Comparison of ENCODE assay signal across 1 cellular context in genomic region chr19:55476100-55476775, GRCh38.
TF ChIP-seq lines count a peak whose summit lies in the region.

TSS of gene ZNF628 (plus strand) at chr19:55476617. CDS start at chr19:55479911, 3,294 bp downstream.

TF ChIP-seq in K562, 482 proteins besides CTCF, POLR2A, EP300 and RAD21 (continued from another document and continues in another):
- no peak for TF ChIP-seq CTCFL (IDR thresholded peaks at IDR 0.05; ENCODE audit: borderline replicate concordance, insufficient read depth, low read depth, low read length, poor library complexity, severe bottlenecking)
- peak; percentile 37; the same call in 1 of the 2 replicates for TF ChIP-seq JUND (IDR thresholded peaks at IDR 0.05; ENCODE audit: borderline replicate concordance, low read depth, low read length)
- TF ChIP-seq JUND (tag; IDR thresholded peaks at IDR 0.05; ENCODE audit: borderline replicate concordance, low read depth, low read length) = no peak; the same call in 2 of the 3 replicates
- peak; percentile 87 for TF ChIP-seq POLR2G (IDR thresholded peaks at IDR 0.05; ENCODE audit: low read depth, low read length)
- no peak for TF ChIP-seq ZC3H4 (CRISPR knock-in tag; IDR thresholded peaks at IDR 0.05; ENCODE audit: borderline replicate concordance)
- TF ChIP-seq ZNF592 (IDR thresholded peaks at IDR 0.05) = peak; percentile 97
- TF ChIP-seq NR4A1 (CRISPR knock-in tag; IDR thresholded peaks at IDR 0.05) = no peak
- TF ChIP-seq NR4A1 (tag; IDR thresholded peaks at IDR 0.05) = peak; percentile 77
- TF ChIP-seq ILK (tag; IDR thresholded peaks at IDR 0.05; ENCODE audit: borderline replicate concordance, low read depth) = no peak
- peak; percentile 33; the same call in 1 of the 2 replicates for TF ChIP-seq MXI1 (IDR thresholded peaks at IDR 0.05; ENCODE audit: low read depth, low read length)
- TF ChIP-seq LCOR (CRISPR knock-in tag; IDR thresholded peaks at IDR 0.05) = peak; percentile 96
- TF ChIP-seq FOXP4 (CRISPR knock-in tag; IDR thresholded peaks at IDR 0.05; ENCODE audit: borderline replicate concordance) = peak; percentile 92; the same call in 1 of the 2 replicates
- peak; percentile 49; the same call in 1 of the 2 replicates for TF ChIP-seq ESRRA (IDR thresholded peaks at IDR 0.05; ENCODE audit: borderline replicate concordance, low read depth)
- peak in 1 of 2 experiments; percentile 78; a peak in 2 of 4 replicates for TF ChIP-seq TBL1XR1 (IDR thresholded peaks at IDR 0.05; ENCODE audit: low read length in 2 of 2)
- TF ChIP-seq YY1 (IDR thresholded peaks at IDR 0.05; ENCODE audit: borderline replicate concordance in 1 of 3, control insufficient read depth in 1 of 3, extremely low read depth in 1 of 3, insufficient read depth in 3 of 3, insufficient read length in 1 of 3, insufficient replicate concordance in 2 of 3, low read depth in 1 of 3, low read length in 2 of 3) = no peak
- peak; percentile 77; the same call in 1 of the 2 replicates for TF ChIP-seq KLF13 (tag; IDR thresholded peaks at IDR 0.05; ENCODE audit: borderline replicate concordance, low read depth)
- TF ChIP-seq CXXC5 (CRISPR knock-in tag; IDR thresholded peaks at IDR 0.05) = peak; percentile 100
- peak; percentile 66 for TF ChIP-seq ETV5 (CRISPR knock-in tag; IDR thresholded peaks at IDR 0.05; ENCODE audit: low read depth)
- 0 out of 2 replicates have a peak, but pooled peaks have one; percentile 9 for TF ChIP-seq TEAD4 (IDR thresholded peaks at IDR 0.05; ENCODE audit: low read length)
- no peak for TF ChIP-seq TEAD4 (CRISPR knock-in tag; IDR thresholded peaks at IDR 0.05; ENCODE audit: borderline replicate concordance)
- TF ChIP-seq ZNF197 (CRISPR knock-in tag; IDR thresholded peaks at IDR 0.05; ENCODE audit: low read depth) = peak; percentile 38; the same call in 1 of the 2 replicates
- TF ChIP-seq NR2C2 (CRISPR knock-in tag; IDR thresholded peaks at IDR 0.05) = 0 out of 2 replicates have a peak, but pooled peaks have one; percentile 50
- TF ChIP-seq NR2C2 (tag; IDR thresholded peaks at IDR 0.05) = peak; percentile 74
- TF ChIP-seq ZNF668 (CRISPR knock-in tag; IDR thresholded peaks at IDR 0.05) = no peak
- peak; percentile 21; the same call in 1 of the 2 replicates for TF ChIP-seq DIDO1 (tag; IDR thresholded peaks at IDR 0.05; ENCODE audit: low read depth)
- peak; percentile 86; the same call in 1 of the 2 replicates for TF ChIP-seq AFF4 (CRISPR knock-in tag; IDR thresholded peaks at IDR 0.05)
- 0 out of 2 replicates have a peak, but pooled peaks have one; percentile 64 for TF ChIP-seq MECOM (CRISPR knock-in tag; IDR thresholded peaks at IDR 0.05)
- peak; percentile 84 for TF ChIP-seq CREB3 (tag; conservative IDR thresholded peaks at IDR 0.05; ENCODE audit: low read depth)
- no peak for TF ChIP-seq MITF (IDR thresholded peaks at IDR 0.05)
- TF ChIP-seq RNF2 (IDR thresholded peaks at IDR 0.05) = peak; percentile 85
- 0 out of 2 replicates have a peak, but pooled peaks have one; percentile 26 for TF ChIP-seq ZBTB7A (IDR thresholded peaks at IDR 0.05; ENCODE audit: borderline replicate concordance, control insufficient read depth, low read depth, low read length)
- peak; percentile 41; the same call in 1 of the 2 replicates for TF ChIP-seq HLTF (IDR thresholded peaks at IDR 0.05)
- peak in 1 of 2 experiments; percentile 82; a peak in 2 of 3 replicates for TF ChIP-seq CBX3 (IDR thresholded peaks at IDR 0.05; ENCODE audit: borderline replicate concordance in 1 of 2, low read length in 2 of 2)
- peak; percentile 53 for TF ChIP-seq SP2 (IDR thresholded peaks at IDR 0.05; ENCODE audit: extremely low read depth, low read depth, low read length, poor library complexity, severe bottlenecking)
- peak; percentile 99 for TF ChIP-seq HCFC1 (IDR thresholded peaks at IDR 0.05; ENCODE audit: low read depth, low read length)
- TF ChIP-seq ZNF766 (CRISPR knock-in tag; conservative IDR thresholded peaks at IDR 0.05) = peak; percentile 75
- TF ChIP-seq ATF2 (CRISPR knock-in tag; IDR thresholded peaks at IDR 0.05) = no peak
- TF ChIP-seq GABPB1 (CRISPR knock-in tag; IDR thresholded peaks at IDR 0.05) = peak; percentile 82
- TF ChIP-seq KDM2B (CRISPR knock-in tag; IDR thresholded peaks at IDR 0.05) = 0 out of 2 replicates have a peak, but pooled peaks have one; percentile 34
- 0 out of 2 replicates have a peak, but pooled peaks have one; percentile 34 for TF ChIP-seq CTBP1 (IDR thresholded peaks at IDR 0.05; ENCODE audit: borderline replicate concordance)
- 0 out of 2 replicates have a peak, but pooled peaks have one; percentile 68 for TF ChIP-seq E2F5 (CRISPR knock-in tag; IDR thresholded peaks at IDR 0.05)
- no peak for TF ChIP-seq ARID3B (CRISPR knock-in tag; IDR thresholded peaks at IDR 0.05; ENCODE audit: borderline replicate concordance)
